Comparison of ENCODE assay signal across 21 cellular contexts in the genomic region with DNA sequence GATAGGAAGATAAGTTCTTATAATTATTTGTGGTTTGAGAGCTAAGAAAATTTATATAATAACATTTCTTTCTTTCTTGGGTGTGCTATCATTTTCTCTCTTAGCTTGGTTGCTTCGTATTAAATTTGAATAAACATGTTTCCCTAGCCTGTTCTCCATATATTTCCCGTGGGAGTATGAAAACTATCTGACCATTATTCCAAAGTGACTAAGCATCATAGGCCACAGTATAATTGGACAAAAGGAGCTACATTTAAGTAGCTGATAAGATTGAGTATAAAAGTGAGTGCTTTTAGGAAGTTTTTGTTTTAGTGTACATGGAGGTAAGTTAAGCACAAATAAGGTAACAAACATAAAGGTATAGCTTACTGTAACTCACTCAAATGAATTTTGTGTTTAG.
"Had no signal": no experiment of that assay in that cellular context is flagged by ENCODE, and none has a peak within 500 bp of the region (broad histone marks: within the 10 kb centered on the region; RNA-seq: fewer than 3 reads in every experiment).

No MANE protein-coding gene starts in this region.

- FAIRE-seq: frontal cortex had no signal

- H3K4me1 Mint-ChIP-seq: naive B cell; stimulated activated naive B cell treated with anti-CD40 and anti-IgM and Interleukin-4, amounts not matched to agents 10 μg/mL and 1 μg/mL and 100 μg/mL, for 72 hours; stimulated activated naive CD8-positive, alpha-beta T cell treated with anti-CD3 and anti-CD28 coated beads, Interleukin-15, amount 100 ng/mL, for 72 hours had no signal

- H3K27me3 ChIP-seq: esophagus muscularis mucosa, heart left ventricle, right lobe of liver, testis, tibial nerve, upper lobe of right lung, vagina had no signal

- H3K36me3 ChIP-seq: esophagus muscularis mucosa, heart left ventricle, right lobe of liver, upper lobe of right lung, vagina had no signal

- H3K9me3 Mint-ChIP-seq: nephron progenitor cell; stimulated activated naive CD8-positive, alpha-beta T cell treated with anti-CD3 and anti-CD28 coated beads, Interleukin-15, amount 100 ng/mL, for 72 hours had no signal

- H3K4me3 ChIP-seq: esophagus muscularis mucosa, heart left ventricle, psoas muscle, right lobe of liver, skin epidermis, testis, tibial nerve, upper lobe of right lung, vagina had no signal

- DNase-seq: effector memory CD4-positive, alpha-beta T cell; heart left ventricle; hippocampal formation; left colon; mesendoderm; naive B cell; nephron progenitor cell; psoas muscle; retina; right lobe of liver; stimulated activated CD4-positive, alpha-beta T cell treated with anti-CD3 and anti-CD28 coated beads, Interleukin-2, amount 100 ng/mL, for 24 hours; stimulated activated CD4-positive, alpha-beta T cell treated with anti-CD3 and anti-CD28 coated beads, Interleukin-4, amount 100 ng/mL, for 4 hours; stimulated activated naive B cell treated with anti-CD40 and anti-IgM and Interleukin-4, amounts not matched to agents 10 μg/mL and 1 μg/mL and 100 μg/mL, for 72 hours; stimulated activated naive CD8-positive, alpha-beta T cell treated with anti-CD3 and anti-CD28 coated beads, Interleukin-15, amount 100 ng/mL, for 72 hours; testis; upper lobe of right lung had no signal

- H3K36me3 Mint-ChIP-seq: stimulated activated naive B cell treated with anti-CD40 and anti-IgM and Interleukin-4, amounts not matched to agents 10 μg/mL and 1 μg/mL and 100 μg/mL, for 72 hours had no signal

- H3K27ac Mint-ChIP-seq: naive B cell; nephron progenitor cell; stimulated activated naive B cell treated with anti-CD40 and anti-IgM and Interleukin-4, amounts not matched to agents 10 μg/mL and 1 μg/mL and 100 μg/mL, for 72 hours; stimulated activated naive CD8-positive, alpha-beta T cell treated with anti-CD3 and anti-CD28 coated beads, Interleukin-15, amount 100 ng/mL, for 72 hours had no signal

- H3K4me1 ChIP-seq: psoas muscle, right lobe of liver, testis, upper lobe of right lung had no signal

- ATAC-seq: left colon; psoas muscle; right lobe of liver; stimulated activated naive B cell treated with anti-CD40 and anti-IgM and Interleukin-4, amounts not matched to agents 10 μg/mL and 1 μg/mL and 100 μg/mL, for 72 hours; stimulated activated naive CD8-positive, alpha-beta T cell treated with anti-CD3 and anti-CD28 coated beads, Interleukin-15, amount 100 ng/mL, for 72 hours; upper lobe of right lung had no signal

- H3K4me3 Mint-ChIP-seq: naive B cell; nephron progenitor cell; stimulated activated naive B cell treated with anti-CD40 and anti-IgM and Interleukin-4, amounts not matched to agents 10 μg/mL and 1 μg/mL and 100 μg/mL, for 72 hours; stimulated activated naive CD8-positive, alpha-beta T cell treated with anti-CD3 and anti-CD28 coated beads, Interleukin-15, amount 100 ng/mL, for 72 hours had no signal

- H3K27ac ChIP-seq: esophagus muscularis mucosa, psoas muscle, right lobe of liver, skin epidermis, testis, tibial nerve, upper lobe of right lung, vagina had no signal

- H3K9me3 ChIP-seq: esophagus muscularis mucosa, psoas muscle, right lobe of liver, testis, tibial nerve, upper lobe of right lung, vagina had no signal
